12 cellular contexts compared by ENCODE assay signal in genomic region chr10:88493676-88494483, GRCh38.
DNase-seq lines count a peak whose midpoint lies in the region; ATAC-seq, FAIRE-seq and TF ChIP-seq lines count a peak whose summit lies in the region.
"Had no signal": no experiment of that assay in that cellular context is flagged by ENCODE, and none has a peak within 500 bp of the region (broad histone marks: within the 10 kb centered on the region; RNA-seq: fewer than 3 reads in every experiment).

No MANE protein-coding gene starts in this region.

- H3K27me3 Mint-ChIP-seq in stimulated activated naive CD8-positive, alpha-beta T cell treated with anti-CD3 and anti-CD28 coated beads, Interleukin-15, amount 100 ng/mL, for 72 hours: peaks cover 6% of the 10 kb centered on the region
- H3K27me3 Mint-ChIP-seq: IgD-negative memory B cell had no signal

- peak overlapping the region in 1 of 2 donors; percentile 75 for H3K27ac Mint-ChIP-seq in stimulated activated naive CD8-positive, alpha-beta T cell treated with anti-CD3 and anti-CD28 coated beads, Interleukin-15, amount 100 ng/mL, for 72 hours
- H3K27ac Mint-ChIP-seq: IgD-negative memory B cell had no signal

- no peaks in the 10 kb centered on the region for H3K9me3 ChIP-seq in skeletal muscle satellite cell (replicated peaks; ENCODE audit: low read length)
- H3K9me3 ChIP-seq: left lung, thyroid gland had no signal

- no peak for FAIRE-seq in RCC 7860 (lab: Jason Lieb, UNC)

- H3K4me3 Mint-ChIP-seq in stimulated activated naive CD8-positive, alpha-beta T cell treated with anti-CD3 and anti-CD28 coated beads, Interleukin-15, amount 100 ng/mL, for 72 hours: no peak overlapping the region
- H3K4me3 Mint-ChIP-seq: IgD-negative memory B cell had no signal

- H3K27me3 ChIP-seq in skeletal muscle satellite cell (ENCODE audit: control insufficient read depth, insufficient read depth, low read length): no peaks in the 10 kb centered on the region
- H3K27me3 ChIP-seq: left lung, thyroid gland had no signal

- no peaks in the 10 kb centered on the region for H3K36me3 ChIP-seq in skeletal muscle satellite cell (ENCODE audit: insufficient read depth, low read length)
- H3K36me3 ChIP-seq: left lung, thyroid gland had no signal

- H3K9me3 Mint-ChIP-seq in stimulated activated naive CD8-positive, alpha-beta T cell treated with anti-CD3 and anti-CD28 coated beads, Interleukin-15, amount 100 ng/mL, for 72 hours: no peaks in the 10 kb centered on the region
- H3K9me3 Mint-ChIP-seq: IgD-negative memory B cell had no signal

- TF ChIP-seq CTCF in GM20000 (IDR thresholded peaks at IDR 0.05; ENCODE audit: extremely low read depth, missing control alignments) (no peak), fibroblast of pulmonary artery (IDR thresholded peaks at IDR 0.05; ENCODE audit: low read length, missing control alignments) (no peak)

- peaks cover 6% of the 10 kb centered on the region for H3K4me1 Mint-ChIP-seq in stimulated activated naive CD8-positive, alpha-beta T cell treated with anti-CD3 and anti-CD28 coated beads, Interleukin-15, amount 100 ng/mL, for 72 hours

- H3K4me1 ChIP-seq in skeletal muscle satellite cell (ENCODE audit: control insufficient read depth, insufficient read depth, low read length): peaks cover 12% of the 10 kb centered on the region
- H3K4me1 ChIP-seq: left lung, thyroid gland had no signal

- peak overlapping the region; percentile 54 for H3K4me2 ChIP-seq in skeletal muscle satellite cell (ENCODE audit: low read length)

- no peak overlapping the region for H3K9ac ChIP-seq in skeletal muscle satellite cell (ENCODE audit: low read depth, low read length)

- H3K4me3 ChIP-seq in fibroblast of pulmonary artery (replicated peaks; ENCODE audit: low read depth, low read length): no peak overlapping the region
- no peak overlapping the region for H3K4me3 ChIP-seq in skeletal muscle satellite cell (ENCODE audit: low read length)
- H3K4me3 ChIP-seq: left lung, thyroid gland had no signal

- DNase-seq in GM20000 (ENCODE audit: low spot score): peak; percentile 5
- DNase-seq in RPMI7951 (ENCODE audit: low read depth): peak; percentile 33
- DNase-seq in fibroblast of pulmonary artery (ENCODE audit: low read depth): peak; percentile 70
- DNase-seq in hippocampal formation (lab: John Stamatoyannopoulos, UW): no peak
- no peak for DNase-seq in RCC 7860 (ENCODE audit: low spot score)
- DNase-seq in stimulated activated naive CD8-positive, alpha-beta T cell treated with anti-CD3 and anti-CD28 coated beads, Interleukin-15, amount 100 ng/mL, for 72 hours: no peak
- DNase-seq: activated T-cell treated with anti-CD3 and anti-CD28 coated beads, Interleukin-2, amount 50 U/mL, for 1 hour; left lung; NCI-H187 treated with DMSO at 0.1 percent for 48 hours; thyroid gland had no signal

- no peak for ATAC-seq in stimulated activated naive CD8-positive, alpha-beta T cell treated with anti-CD3 and anti-CD28 coated beads, Interleukin-15, amount 100 ng/mL, for 72 hours
- ATAC-seq: left lung had no signal

Comparison
In these comparisons a context has a peak if more than half of its experiments do, and no peak if none do; other contexts are left out.
1. DNase-seq: peak in GM20000 (single experiment), RPMI7951 (single experiment) and fibroblast of pulmonary artery (single experiment); none in hippocampal formation (0 of 2), RCC 7860 (single experiment) and stimulated activated naive CD8-positive, alpha-beta T cell treated with anti-CD3 and anti-CD28 coated beads, Interleukin-15, amount 100 ng/mL, for 72 hours (0 of 2).